28 cellular contexts compared by ENCODE assay signal in the genomic region with DNA sequence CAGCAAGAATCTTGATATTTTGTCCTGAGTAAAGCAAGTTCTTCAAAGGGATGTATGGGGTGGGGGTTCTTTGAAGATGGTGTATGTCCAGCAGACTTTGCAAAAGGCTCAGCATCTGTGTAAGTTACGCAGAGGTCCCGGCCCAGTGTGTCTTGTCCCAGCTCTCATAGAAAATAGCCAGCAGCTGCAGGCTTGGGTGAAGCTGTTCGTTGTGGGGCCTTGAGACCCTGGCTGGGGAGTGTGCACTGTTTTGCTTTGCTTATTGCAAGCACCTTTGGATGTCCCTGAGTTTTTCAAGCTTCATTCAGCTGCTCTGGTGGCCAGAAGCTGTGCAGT.
DNase-seq lines count a peak whose midpoint lies in the region; ATAC-seq and TF ChIP-seq lines count a peak whose summit lies in the region.
"Had no signal": no experiment of that assay in that cellular context is flagged by ENCODE, and none has a peak within 500 bp of the region (broad histone marks: within the 10 kb centered on the region; RNA-seq: fewer than 3 reads in every experiment).

No MANE protein-coding gene starts in this region.

- intact Hi-C loops in sigmoid colon (cut with DNase I), result no loop called here

- in situ Hi-C loops in GM23248 (cut with MboI), result no loop called here

- H3K27me3 ChIP-seq in GM23248 (replicated peaks; ENCODE audit: insufficient read depth), result no peaks in the 10 kb centered on the region
- H3K27me3 ChIP-seq in sigmoid colon, result no peaks in the 10 kb centered on the region
- H3K27me3 ChIP-seq: BLaER1, cardiac muscle cell, left lung, vagina had no signal

- no peaks in the 10 kb centered on the region for H3K27me3 Mint-ChIP-seq in mesothelial cell of epicardium (ENCODE audit: low read depth)
- H3K27me3 Mint-ChIP-seq: activated naive CD8-positive, alpha-beta T cell treated with anti-CD3 and anti-CD28 coated beads for 36 hours; memory B cell had no signal

- H3F3A ChIP-seq in GM23248 (ENCODE audit: insufficient read depth), result peaks cover 8% of the 10 kb centered on the region; the same call in 1 of the 2 replicates

- 78 to 82% methylated on average over 3 of the region's 3 CpGs for WGBS in GM23248 (ENCODE audit: low coverage in 1 of 2, low lambda C conversion rate in 2 of 2, missing lambda C conversion rate in 2 of 2), 2 experiments
- WGBS in sigmoid colon, 2 donors, result 68 to 72% methylated on average over 3 of the region's 3 CpGs

- H3K4me1 Mint-ChIP-seq in mesothelial cell of epicardium, result peaks cover 15% of the 10 kb centered on the region
- H3K4me1 Mint-ChIP-seq: activated naive CD8-positive, alpha-beta T cell treated with anti-CD3 and anti-CD28 coated beads for 36 hours; memory B cell had no signal

- no peak for TF ChIP-seq POLR2A in sigmoid colon (IDR thresholded peaks at IDR 0.05)

- H3K79me2 ChIP-seq in GM23248 (ENCODE audit: insufficient read depth), result no peaks in the 10 kb centered on the region

- H3K36me3 ChIP-seq in GM23248 (ENCODE audit: low read depth) (no peaks in the 10 kb centered on the region), sigmoid colon (no peaks in the 10 kb centered on the region)
- H3K36me3 ChIP-seq: BLaER1, cardiac muscle cell, left lung, vagina had no signal

- H3K9me2 ChIP-seq in GM23248 (ENCODE audit: insufficient read depth), result no peaks in the 10 kb centered on the region

- H2AFZ ChIP-seq in GM23248, result 0 out of 2 replicates have a peak overlapping the region, but pooled peaks have one; percentile 30

- peak overlapping the region; percentile 36 for H3K27ac Mint-ChIP-seq in mesothelial cell of epicardium
- H3K27ac Mint-ChIP-seq in activated naive CD4-positive, alpha-beta T cell treated with anti-CD3 and anti-CD28 coated beads, Interleukin-2, amount 50 U/mL, for 72 hours, result no peak overlapping the region
- H3K27ac Mint-ChIP-seq: activated naive CD8-positive, alpha-beta T cell treated with anti-CD3 and anti-CD28 coated beads for 36 hours; memory B cell had no signal

- H3K36me3 Mint-ChIP-seq in mesothelial cell of epicardium, result no peaks in the 10 kb centered on the region
- H3K36me3 Mint-ChIP-seq in activated naive CD4-positive, alpha-beta T cell treated with anti-CD3 and anti-CD28 coated beads, Interleukin-2, amount 50 U/mL, for 72 hours, result peaks cover 0 to 6% of the 10 kb centered on the region in 2 donors

- peaks cover 10% of the 10 kb centered on the region for H3K9me3 Mint-ChIP-seq in mesothelial cell of epicardium
- no peaks in the 10 kb centered on the region for H3K9me3 Mint-ChIP-seq in activated naive CD4-positive, alpha-beta T cell treated with anti-CD3 and anti-CD28 coated beads, Interleukin-2, amount 50 U/mL, for 72 hours

- no peak overlapping the region for H3K4me3 Mint-ChIP-seq in mesothelial cell of epicardium
- H3K4me3 Mint-ChIP-seq: activated naive CD8-positive, alpha-beta T cell treated with anti-CD3 and anti-CD28 coated beads for 36 hours; memory B cell had no signal

- H4K20me1 ChIP-seq in GM23248 (ENCODE audit: insufficient read depth), result no peaks in the 10 kb centered on the region
- H4K20me1 ChIP-seq: BLaER1 had no signal

- H3K9ac ChIP-seq in GM23248, result peak overlapping the region; percentile 54
- H3K9ac ChIP-seq: BLaER1 had no signal

- H3K9me3 ChIP-seq in GM23248 (ENCODE audit: low read depth) (no peaks in the 10 kb centered on the region), sigmoid colon (no peaks in the 10 kb centered on the region)
- H3K9me3 ChIP-seq: left lung, vagina had no signal

- H3K4me3 ChIP-seq in GM23248 (no peak overlapping the region), sigmoid colon (no peak overlapping the region)
- H3K4me3 ChIP-seq: BLaER1, cardiac muscle cell, left lung, vagina had no signal

- TF ChIP-seq EP300 in sigmoid colon (IDR thresholded peaks at IDR 0.05), result no peak

- TF ChIP-seq CTCF in VCaP (conservative IDR thresholded peaks at IDR 0.05) (no peak), mesothelial cell of epicardium (IDR thresholded peaks at IDR 0.05; ENCODE audit: unreplicated experiment) (no peak), sigmoid colon (IDR thresholded peaks at IDR 0.05) (no peak)

- DNase-seq in GM23248 (peak; percentile 6), mesothelial cell of epicardium (ENCODE audit: low spot score in 2 of 2, unreplicated experiment in 2 of 2) (no peak), sigmoid colon (no peak), NCI-H2029 (lab: John Stamatoyannopoulos, UW) (no peak)
- no peak for DNase-seq in activated naive CD4-positive, alpha-beta T cell treated with anti-CD3 and anti-CD28 coated beads, Interleukin-2, amount 50 U/mL, for 16 hours
- DNase-seq in activated naive CD4-positive, alpha-beta T cell treated with anti-CD3 and anti-CD28 coated beads, Interleukin-2, amount 50 U/mL, for 72 hours (ENCODE audit: low spot score in 2 of 2), result no peak
- DNase-seq: activated CD4-positive, alpha-beta T cell treated with anti-CD3 and anti-CD28 coated beads for 48 hours; activated effector memory CD4-positive, alpha-beta T cell treated with Interleukin-2 at 50 U/mL for 16 hours; activated naive CD8-positive, alpha-beta T cell treated with anti-CD3 and anti-CD28 coated beads for 36 hours; aorta; COR-L47; DMS53; effector CD4-positive, alpha-beta T cell; islet precursor cell; KG1; NCI-H2029 treated with DMSO at 0.1 percent for 48 hours; NCI-H526; SIG-M5; stimulated activated naive CD4-positive, alpha-beta T cell treated with Interleukin-2 at 50 U/mL for 16 hours; T-helper 9 cell had no signal

- no peak for ATAC-seq in activated naive CD4-positive, alpha-beta T cell treated with anti-CD3 and anti-CD28 coated beads, Interleukin-2, amount 50 U/mL, for 72 hours
- ATAC-seq in esophagus mucosa, result no peak
- ATAC-seq: left lung had no signal

- H3K4me2 ChIP-seq in GM23248 (ENCODE audit: unreplicated experiment), result peak overlapping the region; percentile 39
- H3K4me2 ChIP-seq: BLaER1 had no signal

- H3K4me1 ChIP-seq in GM23248 (ENCODE audit: insufficient read depth), result peaks cover 10% of the 10 kb centered on the region
- peaks cover 0 to 19% (median 17%) of the 10 kb centered on the region in 4 donors for H3K4me1 ChIP-seq in sigmoid colon
- H3K4me1 ChIP-seq: BLaER1, left lung, vagina had no signal

- H3K27ac ChIP-seq in GM23248 (peak overlapping the region; percentile 6; the same call in 1 of the 2 replicates), VCaP (peak overlapping the region; percentile 77), sigmoid colon (peak overlapping the region; percentile 7 to 57 (median 36))
- H3K27ac ChIP-seq: BLaER1, cardiac muscle cell, HL-60, left lung, vagina had no signal

Comparison
In these comparisons a context has a peak if more than half of its experiments do, and no peak if none do; other contexts are left out.
1. H3K27ac ChIP-seq: peak in every context shown above with its lines; median percentile 77 in VCaP; 36 in sigmoid colon; 6 in GM23248.